In genomic region chr3:32422943-32423342, GRCh38 we compare ENCODE assay signal across 10 cellular contexts. TPM values are rescaled to one million over a fixed set of nuclear protein-coding genes. Genes with fewer than 3 reads are reported as not detected.
DNase-seq lines count a peak whose midpoint lies in the region; ATAC-seq and TF ChIP-seq lines count a peak whose summit lies in the region.
"Had no signal": no experiment of that assay in that cellular context is flagged by ENCODE, and none has a peak within 500 bp of the region (broad histone marks: within the 10 kb centered on the region; RNA-seq: fewer than 3 reads in every experiment).

No MANE protein-coding gene starts in this region.

- no peak overlapping the region for H3K4me3 Mint-ChIP-seq in activated CD4-positive, alpha-beta T cell treated with anti-CD3 and anti-CD28 coated beads, Interleukin-2, amount 10 ng/mL, durations not matched to agents 24 days and 14 days
- peak overlapping the region; percentile 6 to 77 for H3K4me3 Mint-ChIP-seq in effector memory CD8-positive, alpha-beta T cell
- H3K4me3 Mint-ChIP-seq: GM23338 had no signal

- peak overlapping the region; percentile 72 for H3K27ac Mint-ChIP-seq in activated CD4-positive, alpha-beta T cell treated with anti-CD3 and anti-CD28 coated beads, Interleukin-2, amount 10 ng/mL, durations not matched to agents 24 days and 14 days
- peak overlapping the region; percentile 81 to 92 for H3K27ac Mint-ChIP-seq in effector memory CD8-positive, alpha-beta T cell
- H3K27ac Mint-ChIP-seq: GM23338 had no signal

- H3K4me1 ChIP-seq in Panc1 (ENCODE audit: control insufficient read depth, insufficient read depth, low read length) = peaks cover 44% of the 10 kb centered on the region
- H3K4me1 ChIP-seq in spleen = peaks cover 65 to 100% (median 86%) of the 10 kb centered on the region in 6 donors
- H3K4me1 ChIP-seq in effector memory CD4-positive, alpha-beta T cell (ENCODE audit: control insufficient read depth, insufficient read depth, low read length, poor library complexity, severe bottlenecking) = peaks cover 50% of the 10 kb centered on the region

- POLR2A ChIA-PET in Panc1 (lab: Charles Lee) = no interaction called here

- BruUV-seq in Panc1 (replicated peaks; lab: Mats Ljungman, UMichigan) = no TSS peak

- CTCF ChIA-PET in Panc1 (lab: Charles Lee) = interaction anchor here (1.0 kb wide), 1 partner anchor 16 kb away, joined by 3 read pairs; no protein-coding TSS in a partner anchor

- intact Hi-C loops in activated CD4-positive, alpha-beta T cell treated with anti-CD3 and anti-CD28 coated beads, Interleukin-2, amount 10 ng/mL, durations not matched to agents 24 days and 14 days (cut with micrococcal nuclease) = loop anchor here (5.0 kb wide), 1 partner anchor 34 kb away; no protein-coding TSS in a partner anchor
- intact Hi-C loops in Panc1 (cut with micrococcal nuclease; ENCODE audit: unreplicated experiment) (no loop called here), spleen (cut with DNase I; ENCODE audit: low total_unique reads) (loop anchor here (5.0 kb wide), 1 partner anchor 44 kb away; no protein-coding TSS in a partner anchor)

- H3K27me3 Mint-ChIP-seq in activated CD4-positive, alpha-beta T cell treated with anti-CD3 and anti-CD28 coated beads, Interleukin-2, amount 10 ng/mL, durations not matched to agents 24 days and 14 days = no peaks in the 10 kb centered on the region
- H3K27me3 Mint-ChIP-seq in effector memory CD8-positive, alpha-beta T cell = no peaks in the 10 kb centered on the region

- H3K36me3 ChIP-seq in Panc1 (ENCODE audit: control insufficient read depth, insufficient read depth, low read length) (no peaks in the 10 kb centered on the region), spleen (no peaks in the 10 kb centered on the region)
- no peaks in the 10 kb centered on the region for H3K36me3 ChIP-seq in effector memory CD4-positive, alpha-beta T cell (ENCODE audit: control insufficient read depth, insufficient read depth, low read length)

- H3K9me3 ChIP-seq in Panc1 (ENCODE audit: control insufficient read depth, insufficient read depth, low read depth, low read length) (peaks cover 6% of the 10 kb centered on the region; the same call in 1 of the 2 replicates), spleen (no peaks in the 10 kb centered on the region)
- no peaks in the 10 kb centered on the region for H3K9me3 ChIP-seq in effector memory CD4-positive, alpha-beta T cell (ENCODE audit: control insufficient read depth, low read length)

- peaks cover 79% of the 10 kb centered on the region for H3K4me1 Mint-ChIP-seq in activated CD4-positive, alpha-beta T cell treated with anti-CD3 and anti-CD28 coated beads, Interleukin-2, amount 10 ng/mL, durations not matched to agents 24 days and 14 days
- H3K4me1 Mint-ChIP-seq in effector memory CD8-positive, alpha-beta T cell (ENCODE audit: low read depth in 2 of 2) = peaks cover 49 to 81% of the 10 kb centered on the region in 2 donors

- WGBS in spleen, 5 donors = 57 to 69% (median 63%) methylated on average over 1 to 2 of the region's 2 CpGs

- TF ChIP-seq CTCF in Panc1 (IDR thresholded peaks at IDR 0.05) (no peak), spleen (IDR thresholded peaks at IDR 0.05 in 8 of 11, conservative IDR thresholded peaks at IDR 0.05 in 3 of 11) (no peak)

- H3K27me3 ChIP-seq in Panc1 (ENCODE audit: control insufficient read depth, insufficient read depth, low read length) (no peaks in the 10 kb centered on the region), spleen (replicated peaks in 1 of 7) (no peaks in the 10 kb centered on the region)
- no peaks in the 10 kb centered on the region for H3K27me3 ChIP-seq in effector memory CD4-positive, alpha-beta T cell (replicated peaks; ENCODE audit: control insufficient read depth, insufficient read depth, low read length, poor library complexity, severe bottlenecking)

- H3K27ac ChIP-seq in Panc1 (ENCODE audit: low read length) (peak overlapping the region; percentile 61), spleen (peak overlapping the region; percentile 55 to 87 (median 84))
- no peak overlapping the region for H3K27ac ChIP-seq in effector memory CD4-positive, alpha-beta T cell (ENCODE audit: insufficient read depth, low read length, poor library complexity, severe bottlenecking)

- DNase-seq in activated CD4-positive, alpha-beta T cell treated with anti-CD3 and anti-CD28 coated beads, Interleukin-2, amount 10 ng/mL, durations not matched to agents 24 days and 14 days = no peak
- DNase-seq in activated CD4-positive, alpha-beta T cell treated with anti-CD3 and anti-CD28 coated beads for 48 hours = no peak
- DNase-seq in Panc1 (ENCODE audit: low read depth, low spot score) (no peak), spleen (peak; percentile 75), NCI-H1105 treated with DMSO at 0.1 percent for 48 hours (lab: John Stamatoyannopoulos, UW) (no peak), KBM-7 (no peak)
- DNase-seq in effector memory CD8-positive, alpha-beta T cell = no peak
- DNase-seq in effector memory CD4-positive, alpha-beta T cell = no peak
- DNase-seq: NCI-H774 had no signal

- H3K4me3 ChIP-seq in Panc1 (ENCODE audit: low read depth in 2 of 2, low read length in 2 of 2) (no peak overlapping the region), spleen (no peak overlapping the region)
- H3K4me3 ChIP-seq in effector memory CD4-positive, alpha-beta T cell (ENCODE audit: insufficient read depth, low read depth, low read length, poor library complexity, severe bottlenecking) = no peak overlapping the region
- H3K4me3 ChIP-seq: GM23338 had no signal

- TF ChIP-seq POLR2A in spleen (IDR thresholded peaks at IDR 0.05) = no peak

- in situ Hi-C loops in Panc1 (cut with HindIII; ENCODE audit: low pct_unique_long_range_greater_than_20kb, low sequenced_read_pairs) = no loop called here
- in situ Hi-C loops in KBM-7 (cut with MboI; ENCODE audit: low pct_unique_long_range_greater_than_20kb, low sequenced_read_pairs) = no loop called here

- H3K9me3 Mint-ChIP-seq in activated CD4-positive, alpha-beta T cell treated with anti-CD3 and anti-CD28 coated beads, Interleukin-2, amount 10 ng/mL, durations not matched to agents 24 days and 14 days = no peaks in the 10 kb centered on the region
- no peaks in the 10 kb centered on the region for H3K9me3 Mint-ChIP-seq in effector memory CD8-positive, alpha-beta T cell

- ATAC-seq in Panc1 = no peak
- ATAC-seq in effector memory CD8-positive, alpha-beta T cell (replicated peaks) = no peak
- ATAC-seq: GM23338 had no signal

- H3K36me3 Mint-ChIP-seq in activated CD4-positive, alpha-beta T cell treated with anti-CD3 and anti-CD28 coated beads, Interleukin-2, amount 10 ng/mL, durations not matched to agents 24 days and 14 days (ENCODE audit: low read depth) = peaks cover 22% of the 10 kb centered on the region
- H3K36me3 Mint-ChIP-seq in effector memory CD8-positive, alpha-beta T cell (ENCODE audit: insufficient read depth) = peaks cover 5% of the 10 kb centered on the region

RNA-seq across cellular contexts. Expression of gene CMTM7, which starts 31.3 kb away (rescaled TPM):
- 45.0 and 46.3 TPM in 2 replicates for total RNA-seq in activated CD4-positive, alpha-beta T cell treated with anti-CD3 and anti-CD28 coated beads, Interleukin-2, amount 10 ng/mL, durations not matched to agents 24 days and 14 days
- total RNA-seq in Panc1 (2021; ENCODE audit: unreplicated experiment) (43.5 TPM), spleen (10 to 100 TPM; 42.4 to 92.0 (median 48.6) TPM)
- 75.0 TPM for polyA plus RNA-seq in Panc1 (2012; ENCODE audit: insufficient read length)
- polyA plus RNA-seq in spleen = 10 to 100 TPM; 27.6 to 38.3 (median 32.8) TPM
